Comparison of ENCODE assay signal across 15 cellular contexts in genomic region chr3:14358426-14359211, GRCh38. TPM values are rescaled to one million over a fixed set of nuclear protein-coding genes. Genes with fewer than 3 reads are reported as not detected.
DNase-seq lines count a peak whose midpoint lies in the region; ATAC-seq and TF ChIP-seq lines count a peak whose summit lies in the region.
"Had no signal": no experiment of that assay in that cellular context is flagged by ENCODE, and none has a peak within 500 bp of the region (broad histone marks: within the 10 kb centered on the region; RNA-seq: fewer than 3 reads in every experiment).

No MANE protein-coding gene starts in this region.

- H3K27ac ChIP-seq in SK-N-MC (no peak overlapping the region), gastroesophageal sphincter (peak overlapping the region in 3 of 4 donors; percentile 46 to 69 (median 60)), spleen (no peak overlapping the region)
- H3K27ac ChIP-seq: thoracic aorta had no signal

- TF ChIP-seq EP300 in gastroesophageal sphincter (IDR thresholded peaks at IDR 0.05) = no peak

- H3K4me1 ChIP-seq in gastroesophageal sphincter = peaks cover 0 to 16% (median 5%) of the 10 kb centered on the region in 3 donors
- H3K4me1 ChIP-seq in spleen = peaks cover 0 to 2% (median under 1%) of the 10 kb centered on the region in 6 donors

- WGBS in gastroesophageal sphincter (ENCODE audit: low coverage in 1 of 2), 2 donors = 26 to 47% methylated on average over 6 to 16 of the region's 26 CpGs
- WGBS in spleen, 5 donors = 79 to 88% (median 86%) methylated on average over 26 of the region's 26 CpGs

- no peak overlapping the region for H3K9ac ChIP-seq in SK-N-MC (ENCODE audit: insufficient read length)

- H3K27me3 ChIP-seq in gastroesophageal sphincter = no peaks in the 10 kb centered on the region
- H3K27me3 ChIP-seq in spleen (replicated peaks in 1 of 7) = no peaks in the 10 kb centered on the region

- intact Hi-C loops in spleen (cut with DNase I; ENCODE audit: low total_unique reads) = no loop called here

- peak; percentile 73 for DNase-seq in H4 (ENCODE audit: low spot score)
- DNase-seq in SK-N-MC (ENCODE audit: low read depth, low spot score) = no peak
- peak; percentile 39 for DNase-seq in retinal pigment epithelial cell (ENCODE audit: low read depth)
- DNase-seq in SK-N-DZ (ENCODE audit: low spot score) = no peak
- no peak for DNase-seq in NCI-H2196 treated with DMSO at 0.1 percent for 48 hours (lab: John Stamatoyannopoulos, UW; ENCODE audit: unreplicated experiment)
- DNase-seq in spleen = no peak
- DNase-seq: activated CD4-positive, alpha-beta T cell treated with anti-CD3 and anti-CD28 coated beads, Interleukin-2, amount 50 U/mL, for 1 hour; central memory CD4-positive, alpha-beta T cell; GF-D8; kidney glomerular epithelial cell; NCI-H510A; stimulated activated CD4-positive, alpha-beta T cell treated with anti-CD3 and anti-CD28 coated beads, Interleukin-15, amount 100 ng/mL, for 24 hours had no signal

- TF ChIP-seq CTCF in gastroesophageal sphincter (IDR thresholded peaks at IDR 0.05) (no peak), retinal pigment epithelial cell (conservative IDR thresholded peaks at IDR 0.05; ENCODE audit: low read depth, low read length) (no peak), spleen (IDR thresholded peaks at IDR 0.05 in 8 of 11, conservative IDR thresholded peaks at IDR 0.05 in 3 of 11) (no peak)

- H3K9me3 ChIP-seq in SK-N-MC (ENCODE audit: low read depth, low read length) (no peaks in the 10 kb centered on the region), gastroesophageal sphincter (no peaks in the 10 kb centered on the region), spleen (no peaks in the 10 kb centered on the region)
- H3K9me3 ChIP-seq: thoracic aorta had no signal

- H3K36me3 ChIP-seq in SK-N-MC (ENCODE audit: insufficient read depth, low read length) = no peaks in the 10 kb centered on the region
- no peaks in the 10 kb centered on the region for H3K36me3 ChIP-seq in gastroesophageal sphincter
- no peaks in the 10 kb centered on the region for H3K36me3 ChIP-seq in spleen
- H3K36me3 ChIP-seq: thoracic aorta had no signal

- H3K4me3 ChIP-seq in SK-N-MC = 0 out of 2 replicates have a peak overlapping the region, but pooled peaks have one; percentile 22
- no peak overlapping the region for H3K4me3 ChIP-seq in gastroesophageal sphincter
- H3K4me3 ChIP-seq in retinal pigment epithelial cell (ENCODE audit: low read length) = no peak overlapping the region
- H3K4me3 ChIP-seq in spleen = no peak overlapping the region
- H3K4me3 ChIP-seq: thoracic aorta had no signal

- ATAC-seq in gastroesophageal sphincter (peak; percentile 87), HG03135 (IDR thresholded peaks at IDR 0.05; ENCODE audit: unreplicated experiment) (no peak)

- TF ChIP-seq POLR2A in gastroesophageal sphincter (IDR thresholded peaks at IDR 0.05) (no peak), spleen (IDR thresholded peaks at IDR 0.05) (no peak)

RNA-seq across cellular contexts. Expression of gene SLC6A6, which starts 43.8 kb away (rescaled TPM):
- 24.4 and 29.8 TPM in 2 replicates for total RNA-seq in H4 (2014; rRNA removed; shearing (Covaris generic))
- total RNA-seq in gastroesophageal sphincter (10 to 100 TPM; 15.4 to 37.6 (median 20.9) TPM), spleen (100 to 1,000 TPM in 6 of 7 donors, 10 to 100 TPM in 1; 75.4 to 150 (median 128) TPM)
- polyA plus RNA-seq in SK-N-DZ (2014; cell fraction: cytosol; rRNA removed) = 23.6 and 27.2 TPM in 2 replicates
- polyA plus RNA-seq in SK-N-DZ (2014; cell fraction: nucleus; rRNA removed) = 49.9 and 68.9 TPM in 2 replicates
- 10 to 100 TPM in 1 of 3 donors, 1 to 10 TPM in 2; 3.4 to 14.2 (median 3.9) TPM for polyA plus RNA-seq in spleen

Comparison
In these comparisons a context has a peak if more than half of its experiments do, and no peak if none do; other contexts are left out.
1. DNase-seq: peak in H4 (single experiment) and retinal pigment epithelial cell (single experiment); none in SK-N-MC (single experiment), SK-N-DZ (single experiment), NCI-H2196 treated with DMSO at 0.1 percent for 48 hours (single experiment) and spleen (single experiment).
2. H3K27ac ChIP-seq: peak in gastroesophageal sphincter (3 of 4); none in SK-N-MC (single experiment) and spleen (0 of 8).